8 cellular contexts compared by ENCODE assay signal in the genomic region with DNA sequence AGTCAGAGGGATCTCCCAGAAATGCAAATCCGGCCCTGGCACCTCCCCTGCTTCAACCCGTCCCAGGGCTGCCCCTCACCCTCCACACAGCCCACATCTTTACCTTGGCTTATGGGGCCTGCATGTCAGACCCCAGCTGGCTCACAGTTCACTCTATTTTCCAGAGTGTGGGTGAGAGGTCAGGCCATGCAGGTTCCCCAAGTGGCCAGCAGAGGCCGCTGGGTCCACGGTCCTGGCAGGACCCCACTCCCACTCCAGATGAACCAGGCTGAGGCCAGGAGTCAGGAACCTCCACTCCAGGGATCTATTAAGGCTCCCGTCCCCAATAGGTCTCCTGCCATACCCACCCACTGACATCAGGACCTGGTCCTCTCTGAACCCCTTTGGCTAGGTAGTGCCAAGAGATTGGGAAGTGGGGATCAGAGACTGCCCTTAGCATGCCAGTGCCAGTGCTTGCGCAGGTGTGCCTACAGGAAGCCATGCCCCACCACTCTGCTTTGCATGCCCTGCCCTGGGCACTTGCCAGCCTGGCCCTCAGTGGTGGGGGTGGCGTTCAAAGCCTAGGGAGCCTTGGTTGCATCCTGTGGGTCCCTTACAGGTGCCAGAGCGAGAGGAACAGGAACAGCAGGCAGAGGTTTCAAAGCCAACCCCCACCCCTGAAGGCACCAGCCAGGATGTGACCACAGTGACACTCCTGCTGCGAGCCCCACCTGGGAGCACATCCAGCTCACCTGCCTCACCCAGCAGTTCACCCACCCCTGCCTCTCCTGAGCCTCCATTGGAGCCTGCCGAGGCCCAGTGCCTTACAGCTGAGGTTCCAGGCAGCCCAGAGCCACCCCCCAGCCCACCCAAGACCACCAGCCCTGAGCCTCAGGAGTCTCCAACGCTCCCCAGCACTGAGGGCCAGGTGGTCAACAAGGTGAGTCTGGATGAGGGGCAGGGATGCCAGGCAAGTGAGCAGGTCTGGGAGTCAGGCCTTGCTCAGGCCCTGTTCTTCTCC. TPM values are rescaled to one million over a fixed set of nuclear protein-coding genes. Genes with fewer than 3 reads are reported as not detected.
DNase-seq lines count a peak whose midpoint lies in the region; ATAC-seq, FAIRE-seq and TF ChIP-seq lines count a peak whose summit lies in the region.

No MANE protein-coding gene starts in this region.

- no peak overlapping the region for H3K4me2 ChIP-seq in A549
- no peak overlapping the region for H3K4me2 ChIP-seq in PC-3 (ENCODE audit: low read length)

- H2AFZ ChIP-seq in PC-3 (ENCODE audit: low read length) = no peak overlapping the region

- H3K27ac ChIP-seq in A549 = no peak overlapping the region
- H3K27ac ChIP-seq in PC-3 (ENCODE audit: low read length) = no peak overlapping the region

- ATAC-seq in A549 = peak; percentile 47 to 67; a peak in 4 of 6 replicates
- no peak for ATAC-seq in PC-3
- no peak for ATAC-seq in GM19395 (IDR thresholded peaks at IDR 0.05; ENCODE audit: unreplicated experiment)
- no peak for ATAC-seq in HG02623 (IDR thresholded peaks at IDR 0.05; ENCODE audit: unreplicated experiment)

- no peaks in the 10 kb centered on the region for H3F3A ChIP-seq in PC-3 (ENCODE audit: low read length, unreplicated experiment)

- H3K4me1 ChIP-seq in A549 = 0 out of 3 replicates have a peak, but pooled peaks cover 4% of the 10 kb centered on the region
- peaks cover 9% of the 10 kb centered on the region for H3K4me1 ChIP-seq in PC-3 (ENCODE audit: insufficient read depth, low read length)

- peaks cover 25% of the 10 kb centered on the region for H3K79me2 ChIP-seq in PC-3 (ENCODE audit: low read length)

- no TSS peak for BruUV-seq in PC-3 (replicated peaks; lab: Mats Ljungman, UMichigan)

- DNase-seq in A549 (ENCODE audit: low read depth in 1 of 2, low spot score in 1 of 2) (peak in 1 of 2 experiments; percentile 31), GM03348 (ENCODE audit: low spot score) (peak; percentile 75), PC-3 (no peak), choroid plexus epithelial cell (ENCODE audit: low read depth) (peak; percentile 61), medulla oblongata (ENCODE audit: extremely low spot score) (peak; percentile 66)
- no peak for DNase-seq in activated T-helper 2 cell treated with anti-CD3 and anti-CD28 coated beads, Interferon-gamma antibody, Interleukin-2, Interleukin-4, amounts not matched to agents 10 μg/mL and 5 μg/mL and 100 μg/mL, durations not matched to agents 14 hours and 24 hours and 36 hours (ENCODE audit: low spot score)

- H4K20me1 ChIP-seq in PC-3 (ENCODE audit: low read length) = peaks cover 7% of the 10 kb centered on the region; the same call in 1 of the 2 replicates

- H3K9ac ChIP-seq in PC-3 (ENCODE audit: low read length) = no peak overlapping the region

- H3K9me2 ChIP-seq in PC-3 (replicated peaks; ENCODE audit: low read length) = no peaks in the 10 kb centered on the region

- WGBS in A549 (ENCODE audit: missing lambda C conversion rate) = 50% methylated on average over 5 of the region's 11 CpGs

- intact Hi-C loops in PC-3 (cut with micrococcal nuclease) = no loop called here
- intact Hi-C loops in activated T-helper 2 cell treated with anti-CD3 and anti-CD28 coated beads, Interferon-gamma antibody, Interleukin-2, Interleukin-4, amounts not matched to agents 10 μg/mL and 5 μg/mL and 100 μg/mL, durations not matched to agents 14 hours and 24 hours and 36 hours (cut with micrococcal nuclease) = loop anchor here (5.0 to 10.0 kb wide), 2 partner anchors 125 to 203 kb away; a partner anchor contains a TSS

- H3K9me3 ChIP-seq in A549 (no peaks in the 10 kb centered on the region), PC-3 (ENCODE audit: low read length) (no peaks in the 10 kb centered on the region)

- H3K9me3 Mint-ChIP-seq in activated T-helper 2 cell treated with anti-CD3 and anti-CD28 coated beads, Interferon-gamma antibody, Interleukin-2, Interleukin-4, amounts not matched to agents 10 μg/mL and 5 μg/mL and 100 μg/mL, durations not matched to agents 14 hours and 24 hours and 36 hours = no peaks in the 10 kb centered on the region

- H3K27me3 ChIP-seq in PC-3 (ENCODE audit: low read length) = no peaks in the 10 kb centered on the region

- no peak overlapping the region for H3K27ac Mint-ChIP-seq in activated T-helper 2 cell treated with anti-CD3 and anti-CD28 coated beads, Interferon-gamma antibody, Interleukin-2, Interleukin-4, amounts not matched to agents 10 μg/mL and 5 μg/mL and 100 μg/mL, durations not matched to agents 14 hours and 24 hours and 36 hours

- H3K4me3 Mint-ChIP-seq in activated T-helper 2 cell treated with anti-CD3 and anti-CD28 coated beads, Interferon-gamma antibody, Interleukin-2, Interleukin-4, amounts not matched to agents 10 μg/mL and 5 μg/mL and 100 μg/mL, durations not matched to agents 14 hours and 24 hours and 36 hours (ENCODE audit: low read depth) = no peak overlapping the region

- TF ChIP-seq POLR2A in A549 (IDR thresholded peaks at IDR 0.05; ENCODE audit: low read length) = no peak

- H3K36me3 ChIP-seq in PC-3 (ENCODE audit: low read depth, low read length) = peaks cover 26% of the 10 kb centered on the region

- TF ChIP-seq EP300 in A549 (IDR thresholded peaks at IDR 0.05) = no peak

- FAIRE-seq in A549 (lab: Jason Lieb, UNC) = no peak

- CTCF ChIA-PET in A549 (lab: Yijun Ruan, JAX) (interaction anchor here (0.6 to 6.6 kb wide), 18 partner anchors 10 to 183 kb away, joined by 3 to 50 read pairs (median 4); a partner anchor contains a TSS), PC-3 (lab: Charles Lee) (interaction anchor here (0.5 kb wide), 1 partner anchor 18 kb away, joined by 5 read pairs; a partner anchor contains a TSS)

- POLR2A ChIA-PET in A549 (lab: Yijun Ruan, JAX) = no interaction called here
- POLR2A ChIA-PET in PC-3 (lab: Charles Lee; ENCODE audit: unreplicated experiment) = no interaction called here

- peak; percentile 63 to 65 for TF ChIP-seq RAD21 in A549 (conservative IDR thresholded peaks at IDR 0.05 in 1 of 2, IDR thresholded peaks at IDR 0.05 in 1 of 2)

- H3K27me3 Mint-ChIP-seq in activated T-helper 2 cell treated with anti-CD3 and anti-CD28 coated beads, Interferon-gamma antibody, Interleukin-2, Interleukin-4, amounts not matched to agents 10 μg/mL and 5 μg/mL and 100 μg/mL, durations not matched to agents 14 hours and 24 hours and 36 hours (ENCODE audit: low read depth) = no peaks in the 10 kb centered on the region

- no peaks in the 10 kb centered on the region for H3K36me3 Mint-ChIP-seq in activated T-helper 2 cell treated with anti-CD3 and anti-CD28 coated beads, Interferon-gamma antibody, Interleukin-2, Interleukin-4, amounts not matched to agents 10 μg/mL and 5 μg/mL and 100 μg/mL, durations not matched to agents 14 hours and 24 hours and 36 hours (ENCODE audit: low read depth)

- TF ChIP-seq CTCF in A549 (IDR thresholded peaks at IDR 0.05) (peak; percentile 63), PC-3 (conservative IDR thresholded peaks at IDR 0.05; ENCODE audit: low read depth, low read length) (peak; percentile 64), choroid plexus epithelial cell (conservative IDR thresholded peaks at IDR 0.05; ENCODE audit: low read depth, low read length) (peak; percentile 92)

- H3K4me3 ChIP-seq in A549 = no peak overlapping the region
- no peak overlapping the region for H3K4me3 ChIP-seq in PC-3 (ENCODE audit: low read length)
- no peak overlapping the region for H3K4me3 ChIP-seq in choroid plexus epithelial cell (ENCODE audit: low read depth, low read length)

- peaks cover 4% of the 10 kb centered on the region for H3K4me1 Mint-ChIP-seq in activated T-helper 2 cell treated with anti-CD3 and anti-CD28 coated beads, Interferon-gamma antibody, Interleukin-2, Interleukin-4, amounts not matched to agents 10 μg/mL and 5 μg/mL and 100 μg/mL, durations not matched to agents 14 hours and 24 hours and 36 hours (ENCODE audit: low read depth)

RNA-seq across cellular contexts. Expression of a gene that starts 8.3 kb away (rescaled TPM):
- polyA plus RNA-seq in A549 (2011; rRNA removed) (7.0 and 12.7 TPM in 2 replicates), A549 (2017; fragmentation: RNase III; extraction: RNeasy Plus Mini Kit Qiagen cat#74134 plus additional on column Dnase treatment) (33.1 to 37.3 TPM (median 34.9 TPM) in 3 replicates)
- polyA plus RNA-seq in A549 (2012; cell fraction: cytosol; rRNA removed) = 29.6 and 31.6 TPM in 2 replicates
- polyA plus RNA-seq in A549 (2012; cell fraction: nucleus; rRNA removed) = 122 and 130 TPM in 2 replicates
- 5.5 and 11.3 TPM in 2 replicates for polyA minus RNA-seq in A549 (2011; rRNA and poly(A)+ RNA removed)
- total RNA-seq in PC-3 (2014; rRNA removed) = 145 and 167 TPM in 2 replicates
- 27.0 and 28.9 TPM in 2 replicates for total RNA-seq in activated T-helper 2 cell treated with anti-CD3 and anti-CD28 coated beads, Interferon-gamma antibody, Interleukin-2, Interleukin-4, amounts not matched to agents 10 μg/mL and 5 μg/mL and 100 μg/mL, durations not matched to agents 14 hours and 24 hours and 36 hours

RNA-seq across cellular contexts. Expression of a gene that starts 18.0 kb away (rescaled TPM):
- polyA plus RNA-seq in A549 (2011; rRNA removed) (14.2 and 15.3 TPM in 2 replicates), A549 (2017; fragmentation: RNase III; extraction: RNeasy Plus Mini Kit Qiagen cat#74134 plus additional on column Dnase treatment) (46.4 to 50.2 TPM (median 46.5 TPM) in 3 replicates)
- polyA plus RNA-seq in A549 (2012; cell fraction: cytosol; rRNA removed) = 62.7 and 76.5 TPM in 2 replicates
- 82.5 and 94.7 TPM in 2 replicates for polyA plus RNA-seq in A549 (2012; cell fraction: nucleus; rRNA removed)
- 12.4 and 18.3 TPM in 2 replicates for polyA minus RNA-seq in A549 (2011; rRNA and poly(A)+ RNA removed)
- total RNA-seq in PC-3 (2014; rRNA removed) = 36.8 and 56.7 TPM in 2 replicates
- total RNA-seq in activated T-helper 2 cell treated with anti-CD3 and anti-CD28 coated beads, Interferon-gamma antibody, Interleukin-2, Interleukin-4, amounts not matched to agents 10 μg/mL and 5 μg/mL and 100 μg/mL, durations not matched to agents 14 hours and 24 hours and 36 hours = 7.9 and 9.4 TPM in 2 replicates

RNA-seq across cellular contexts. Expression of a gene that starts 33.4 kb away (rescaled TPM):
- polyA plus RNA-seq in A549 (2011; rRNA removed) (0.70 and 0.98 TPM in 2 replicates), A549 (2017; fragmentation: RNase III; extraction: RNeasy Plus Mini Kit Qiagen cat#74134 plus additional on column Dnase treatment) (1.3 to 1.8 TPM (median 1.5 TPM) in 3 replicates)
- polyA plus RNA-seq in A549 (2012; cell fraction: cytosol; rRNA removed) = 1.2 and 1.6 TPM in 2 replicates
- polyA plus RNA-seq in A549 (2012; cell fraction: nucleus; rRNA removed) = 7.6 and 9.2 TPM in 2 replicates
- polyA minus RNA-seq in A549 (2011; rRNA and poly(A)+ RNA removed) = 1.6 and 1.8 TPM in 2 replicates
- total RNA-seq in PC-3 (2014; rRNA removed) = 2.1 and 3.1 TPM in 2 replicates
- 0.18 and 0.30 TPM in 2 replicates for total RNA-seq in activated T-helper 2 cell treated with anti-CD3 and anti-CD28 coated beads, Interferon-gamma antibody, Interleukin-2, Interleukin-4, amounts not matched to agents 10 μg/mL and 5 μg/mL and 100 μg/mL, durations not matched to agents 14 hours and 24 hours and 36 hours

RNA-seq across cellular contexts. Expression of a gene that starts 50.9 kb away (rescaled TPM):
- polyA plus RNA-seq in A549 (2011; rRNA removed) (not detected in 2 replicates), A549 (2017; fragmentation: RNase III; extraction: RNeasy Plus Mini Kit Qiagen cat#74134 plus additional on column Dnase treatment) (not detected in 3 replicates)
- not detected in 2 replicates for polyA plus RNA-seq in A549 (2012; cell fraction: cytosol; rRNA removed)
- polyA plus RNA-seq in A549 (2012; cell fraction: nucleus; rRNA removed) = 0.02 TPM in 1 of 2 replicates, not detected in the other
- not detected in 2 replicates for polyA minus RNA-seq in A549 (2011; rRNA and poly(A)+ RNA removed)
- not detected in 2 replicates for total RNA-seq in PC-3 (2014; rRNA removed)
- not detected in 2 replicates for total RNA-seq in activated T-helper 2 cell treated with anti-CD3 and anti-CD28 coated beads, Interferon-gamma antibody, Interleukin-2, Interleukin-4, amounts not matched to agents 10 μg/mL and 5 μg/mL and 100 μg/mL, durations not matched to agents 14 hours and 24 hours and 36 hours

Comparison
In these comparisons a context has a peak if more than half of its experiments do, and no peak if none do; other contexts are left out.
1. ATAC-seq: peak in A549 (2 of 2); none in PC-3 (single experiment), GM19395 (single experiment) and HG02623 (single experiment).
2. DNase-seq: peak in GM03348 (single experiment), choroid plexus epithelial cell (single experiment) and medulla oblongata (single experiment); none in PC-3 (single experiment) and activated T-helper 2 cell treated with anti-CD3 and anti-CD28 coated beads, Interferon-gamma antibody, Interleukin-2, Interleukin-4, amounts not matched to agents 10 μg/mL and 5 μg/mL and 100 μg/mL, durations not matched to agents 14 hours and 24 hours and 36 hours (single experiment).
3. Peak in every context shown above with its lines, with median percentiles within 50 percentile points of each other: CTCF ChIP-seq.